ENCODE assay signal across 20 cellular contexts in genomic region chr2:88269832-88270231, GRCh38.
DNase-seq lines count a peak whose midpoint lies in the region; ATAC-seq, FAIRE-seq and TF ChIP-seq lines count a peak whose summit lies in the region.
"Had no signal": no experiment of that assay in that cellular context is flagged by ENCODE, and none has a peak within 500 bp of the region (broad histone marks: within the 10 kb centered on the region; RNA-seq: fewer than 3 reads in every experiment).

No MANE protein-coding gene starts in this region.

- H2AFZ ChIP-seq in HepG2 (ENCODE audit: low read length) (no peak overlapping the region), GM23248 (no peak overlapping the region)
- H2AFZ ChIP-seq: GM23338 had no signal

- no peaks in the 10 kb centered on the region for H3K27me3 Mint-ChIP-seq in effector memory CD8-positive, alpha-beta T cell
- H3K27me3 Mint-ChIP-seq in naive thymus-derived CD4-positive, alpha-beta T cell = peaks cover 0 to 4% (median 0%) of the 10 kb centered on the region in 5 donors

- H3K79me2 ChIP-seq in HepG2 (ENCODE audit: insufficient read depth, low read length) = no peaks in the 10 kb centered on the region
- H3K79me2 ChIP-seq in GM23248 (ENCODE audit: insufficient read depth) = no peaks in the 10 kb centered on the region

- H3K4me2 ChIP-seq in HepG2 (ENCODE audit: low read depth, low read length) = no peak overlapping the region
- no peak overlapping the region for H3K4me2 ChIP-seq in GM23248 (ENCODE audit: unreplicated experiment)
- H3K4me2 ChIP-seq: A549, GM23338 had no signal

- DNase-seq in HepG2 (ENCODE audit: low spot score) = no peak
- DNase-seq in right lobe of liver = no peak
- peak; percentile 15 to 32 (median 15) for DNase-seq in effector memory CD8-positive, alpha-beta T cell
- DNase-seq in naive thymus-derived CD4-positive, alpha-beta T cell = no peak
- DNase-seq in stimulated activated effector memory CD8-positive, alpha-beta T cell treated with anti-CD3 and anti-CD28 coated beads, Interleukin-12 subunit alpha, Interleukin-12 subunit beta, amount 100 ng/mL, for 72 hours (ENCODE audit: low spot score in 2 of 2) = no peak
- no peak for DNase-seq in GM23248
- DNase-seq in glomerular visceral epithelial cell (ENCODE audit: extremely low spot score) = no peak
- DNase-seq: AML-193; Calu3; CD4-positive, alpha-beta T cell; DMS79 treated with DMSO at 0.1 percent for 48 hours; H7 had no signal

- TF ChIP-seq CTCF in HepG2 (CRISPR knock-in tag; IDR thresholded peaks at IDR 0.05) = no peak
- TF ChIP-seq CTCF in right lobe of liver (IDR thresholded peaks at IDR 0.05) = no peak

- no peak overlapping the region for H3K4me3 ChIP-seq in HepG2 (replicated peaks in 1 of 3; ENCODE audit: insufficient read depth in 1 of 3, low read depth in 2 of 3, low read length in 3 of 3)
- H3K4me3 ChIP-seq in right lobe of liver = no peak overlapping the region
- H3K4me3 ChIP-seq in naive thymus-derived CD4-positive, alpha-beta T cell (ENCODE audit: low read length) = no peak overlapping the region
- H3K4me3 ChIP-seq in GM23248 = no peak overlapping the region
- H3K4me3 ChIP-seq: A549, GM23338 had no signal

- H3K4me1 ChIP-seq in HepG2 (ENCODE audit: insufficient read depth, low read length) = peaks cover 13% of the 10 kb centered on the region
- no peaks in the 10 kb centered on the region for H3K4me1 ChIP-seq in right lobe of liver
- H3K4me1 ChIP-seq in naive thymus-derived CD4-positive, alpha-beta T cell (ENCODE audit: control insufficient read depth in 2 of 2, insufficient read depth in 2 of 2, low read length in 2 of 2) = no peaks in the 10 kb centered on the region
- 0 out of 2 replicates have a peak, but pooled peaks cover 5% of the 10 kb centered on the region for H3K4me1 ChIP-seq in GM23248 (ENCODE audit: insufficient read depth)

- no peak for ATAC-seq in HepG2
- no peak for ATAC-seq in right lobe of liver
- peak; percentile 83 for ATAC-seq in effector memory CD8-positive, alpha-beta T cell (replicated peaks)
- ATAC-seq in naive thymus-derived CD4-positive, alpha-beta T cell = peak; percentile 35
- ATAC-seq in stimulated activated effector memory CD8-positive, alpha-beta T cell treated with anti-CD3 and anti-CD28 coated beads, Interleukin-12 subunit alpha, Interleukin-12 subunit beta, amount 100 ng/mL, for 72 hours = peak; percentile 42
- ATAC-seq in GM19463 (IDR thresholded peaks at IDR 0.05; ENCODE audit: unreplicated experiment) = no peak
- ATAC-seq: A549, GM23338 had no signal

- H3F3A ChIP-seq in GM23248 (ENCODE audit: insufficient read depth) = no peaks in the 10 kb centered on the region

- CTCF ChIA-PET in HepG2 (lab: Yijun Ruan, JAX; ENCODE audit: low intra/inter-chr PET ratio, low total read pairs) = no interaction called here
- CTCF ChIA-PET in naive thymus-derived CD4-positive, alpha-beta T cell (lab: Charles Lee) = no interaction called here

- H3K27ac ChIP-seq in HepG2 (ENCODE audit: extremely low read length, insufficient read depth, low read length) = no peak overlapping the region
- no peak overlapping the region for H3K27ac ChIP-seq in right lobe of liver
- H3K27ac ChIP-seq in naive thymus-derived CD4-positive, alpha-beta T cell (ENCODE audit: low read depth, low read length) = no peak overlapping the region
- no peak overlapping the region for H3K27ac ChIP-seq in GM23248
- H3K27ac ChIP-seq: 22Rv1, A549, C4-2B had no signal

- H3K9ac ChIP-seq in HepG2 (ENCODE audit: insufficient read depth, low read depth, low read length) (no peak overlapping the region), GM23248 (no peak overlapping the region)

- H3K9me2 ChIP-seq in GM23248 (ENCODE audit: insufficient read depth) = no peaks in the 10 kb centered on the region

- FAIRE-seq in HepG2 (lab: Jason Lieb, UNC) = no peak
- FAIRE-seq: A549, G401.6, GM12891, GM19239 had no signal

- BruUV-seq in HepG2 (replicated peaks; lab: Mats Ljungman, UMichigan) = no TSS peak

- no peaks in the 10 kb centered on the region for H3K9me3 ChIP-seq in HepG2 (ENCODE audit: low read length)
- no peaks in the 10 kb centered on the region for H3K9me3 ChIP-seq in right lobe of liver
- H3K9me3 ChIP-seq in naive thymus-derived CD4-positive, alpha-beta T cell (ENCODE audit: control insufficient read depth in 2 of 3, low read length in 3 of 3) = no peaks in the 10 kb centered on the region
- no peaks in the 10 kb centered on the region for H3K9me3 ChIP-seq in GM23248 (ENCODE audit: low read depth)

- no peaks in the 10 kb centered on the region for H3K36me3 Mint-ChIP-seq in effector memory CD8-positive, alpha-beta T cell (ENCODE audit: insufficient read depth)
- no peaks in the 10 kb centered on the region for H3K36me3 Mint-ChIP-seq in naive thymus-derived CD4-positive, alpha-beta T cell
- no peaks in the 10 kb centered on the region for H3K36me3 Mint-ChIP-seq in stimulated activated effector memory CD8-positive, alpha-beta T cell treated with anti-CD3 and anti-CD28 coated beads, Interleukin-12 subunit alpha, Interleukin-12 subunit beta, amount 100 ng/mL, for 72 hours

- intact Hi-C loops in HepG2 (cut with micrococcal nuclease; ENCODE audit: unreplicated experiment) = no loop called here
- intact Hi-C loops in right lobe of liver (cut with DNase I) = no loop called here
- intact Hi-C loops in naive thymus-derived CD4-positive, alpha-beta T cell (cut with micrococcal nuclease) = no loop called here

- no peak for TF ChIP-seq RAD21 in HepG2 (CRISPR knock-in tag; IDR thresholded peaks at IDR 0.05)

- in situ Hi-C loops in HepG2 (cut with HindIII; ENCODE audit: extremely low pct_ligation_motif_present, low pct_unique_long_range_greater_than_20kb) (no loop called here), GM23248 (cut with MboI) (no loop called here)

- H3K27me3 ChIP-seq in HepG2 (ENCODE audit: control insufficient read depth in 1 of 2, insufficient read depth in 2 of 2, low read length in 2 of 2) (no peaks in the 10 kb centered on the region; a peak in 1 of 5 replicates), right lobe of liver (no peaks in the 10 kb centered on the region), GM23248 (replicated peaks; ENCODE audit: insufficient read depth) (no peaks in the 10 kb centered on the region)
- H3K27me3 ChIP-seq in naive thymus-derived CD4-positive, alpha-beta T cell (ENCODE audit: control insufficient read depth in 2 of 2, insufficient read depth in 2 of 2, low read length in 2 of 2) = no peaks in the 10 kb centered on the region

- no peaks in the 10 kb centered on the region for H3K36me3 ChIP-seq in HepG2 (replicated peaks in 1 of 2; ENCODE audit: control insufficient read depth in 1 of 2, insufficient read depth in 2 of 2, low read length in 2 of 2)
- H3K36me3 ChIP-seq in right lobe of liver = no peaks in the 10 kb centered on the region
- no peaks in the 10 kb centered on the region for H3K36me3 ChIP-seq in naive thymus-derived CD4-positive, alpha-beta T cell (ENCODE audit: control insufficient read depth in 2 of 3, insufficient read depth in 3 of 3, low read length in 3 of 3)
- no peaks in the 10 kb centered on the region for H3K36me3 ChIP-seq in GM23248 (ENCODE audit: low read depth)

- no peak for TF ChIP-seq POLR2A in HepG2 (IDR thresholded peaks at IDR 0.05; ENCODE audit: insufficient read depth in 1 of 2, low read depth in 2 of 2, low read length in 2 of 2)
- TF ChIP-seq POLR2A in right lobe of liver (IDR thresholded peaks at IDR 0.05) = no peak

- peaks cover 9 to 20% of the 10 kb centered on the region in 2 donors for H3K4me1 Mint-ChIP-seq in effector memory CD8-positive, alpha-beta T cell (ENCODE audit: low read depth in 2 of 2)
- H3K4me1 Mint-ChIP-seq in naive thymus-derived CD4-positive, alpha-beta T cell = peaks cover 0 to 5% (median 0%) of the 10 kb centered on the region in 7 donors
- H3K4me1 Mint-ChIP-seq in stimulated activated effector memory CD8-positive, alpha-beta T cell treated with anti-CD3 and anti-CD28 coated beads, Interleukin-12 subunit alpha, Interleukin-12 subunit beta, amount 100 ng/mL, for 72 hours = peaks cover 16% of the 10 kb centered on the region

- H4K20me1 ChIP-seq in HepG2 (ENCODE audit: insufficient read depth, low read length) = no peaks in the 10 kb centered on the region
- no peaks in the 10 kb centered on the region for H4K20me1 ChIP-seq in GM23248 (ENCODE audit: insufficient read depth)

- H3K9me3 Mint-ChIP-seq in effector memory CD8-positive, alpha-beta T cell = no peaks in the 10 kb centered on the region
- H3K9me3 Mint-ChIP-seq in naive thymus-derived CD4-positive, alpha-beta T cell = peaks cover 0 to 17% (median 2%) of the 10 kb centered on the region in 11 donors
- no peaks in the 10 kb centered on the region for H3K9me3 Mint-ChIP-seq in stimulated activated effector memory CD8-positive, alpha-beta T cell treated with anti-CD3 and anti-CD28 coated beads, Interleukin-12 subunit alpha, Interleukin-12 subunit beta, amount 100 ng/mL, for 72 hours
- H3K9me3 Mint-ChIP-seq: CD4-positive, alpha-beta T cell had no signal

- WGBS in HepG2 (ENCODE audit: low lambda C conversion rate) = 7% methylated on average over 5 of the region's 5 CpGs
- 70% methylated on average over 4 of the region's 5 CpGs for WGBS in right lobe of liver (ENCODE audit: insufficient coverage, low coverage, low lambda C conversion rate, missing lambda C conversion rate)
- 43 to 51% methylated on average over 5 of the region's 5 CpGs for WGBS in GM23248 (ENCODE audit: low coverage in 1 of 2, low lambda C conversion rate in 2 of 2, missing lambda C conversion rate in 2 of 2), 2 experiments

- POLR2A ChIA-PET in HepG2 (lab: Yijun Ruan, JAX) = no interaction called here
- POLR2A ChIA-PET in naive thymus-derived CD4-positive, alpha-beta T cell (lab: Charles Lee) = no interaction called here

- peak overlapping the region; percentile 71 to 75 for H3K27ac Mint-ChIP-seq in effector memory CD8-positive, alpha-beta T cell
- H3K27ac Mint-ChIP-seq in naive thymus-derived CD4-positive, alpha-beta T cell = no peak overlapping the region
- H3K27ac Mint-ChIP-seq in stimulated activated effector memory CD8-positive, alpha-beta T cell treated with anti-CD3 and anti-CD28 coated beads, Interleukin-12 subunit alpha, Interleukin-12 subunit beta, amount 100 ng/mL, for 72 hours = peak overlapping the region; percentile 9
- H3K27ac Mint-ChIP-seq: CD4-positive, alpha-beta T cell; GM23338 had no signal

- TF ChIP-seq EP300 in HepG2 (IDR thresholded peaks at IDR 0.05; ENCODE audit: low read depth in 2 of 2, low read length in 2 of 2) (no peak), HepG2 (CRISPR knock-in tag; IDR thresholded peaks at IDR 0.05; ENCODE audit: borderline replicate concordance) (no peak)

- peak overlapping the region; percentile 7 to 24 for H3K4me3 Mint-ChIP-seq in effector memory CD8-positive, alpha-beta T cell
- H3K4me3 Mint-ChIP-seq in naive thymus-derived CD4-positive, alpha-beta T cell = no peak overlapping the region
- no peak overlapping the region for H3K4me3 Mint-ChIP-seq in stimulated activated effector memory CD8-positive, alpha-beta T cell treated with anti-CD3 and anti-CD28 coated beads, Interleukin-12 subunit alpha, Interleukin-12 subunit beta, amount 100 ng/mL, for 72 hours
- H3K4me3 Mint-ChIP-seq: CD4-positive, alpha-beta T cell; GM23338 had no signal

TF ChIP-seq in HepG2, 621 proteins besides CTCF, POLR2A, EP300 and RAD21 (continues in another document):
- TF ChIP-seq FOXA1 (IDR thresholded peaks at IDR 0.05) = no peak
- peak; percentile 58; the same call in 1 of the 2 replicates for TF ChIP-seq FOXA1 (CRISPR knock-in tag; IDR thresholded peaks at IDR 0.05)
- no peak for TF ChIP-seq RFX1 (IDR thresholded peaks at IDR 0.05)
- peak; percentile 37; the same call in 1 of the 2 replicates for TF ChIP-seq FOXA3 (CRISPR knock-in tag; IDR thresholded peaks at IDR 0.05)

Comparison
In these comparisons a context has a peak if more than half of its experiments do, and no peak if none do; other contexts are left out.
1. ATAC-seq: peak in effector memory CD8-positive, alpha-beta T cell (single experiment), naive thymus-derived CD4-positive, alpha-beta T cell (single experiment) and stimulated activated effector memory CD8-positive, alpha-beta T cell treated with anti-CD3 and anti-CD28 coated beads, Interleukin-12 subunit alpha, Interleukin-12 subunit beta, amount 100 ng/mL, for 72 hours (single experiment); none in HepG2 (single experiment), right lobe of liver (0 of 4) and GM19463 (single experiment).
2. DNase-seq: peak in effector memory CD8-positive, alpha-beta T cell (3 of 3); none in HepG2 (single experiment), right lobe of liver (0 of 3), naive thymus-derived CD4-positive, alpha-beta T cell (0 of 9), stimulated activated effector memory CD8-positive, alpha-beta T cell treated with anti-CD3 and anti-CD28 coated beads, Interleukin-12 subunit alpha, Interleukin-12 subunit beta, amount 100 ng/mL, for 72 hours (0 of 2), GM23248 (single experiment) and glomerular visceral epithelial cell (single experiment).
3. H3K27ac Mint-ChIP-seq: peak in effector memory CD8-positive, alpha-beta T cell (2 of 2) and stimulated activated effector memory CD8-positive, alpha-beta T cell treated with anti-CD3 and anti-CD28 coated beads, Interleukin-12 subunit alpha, Interleukin-12 subunit beta, amount 100 ng/mL, for 72 hours (single experiment); none in naive thymus-derived CD4-positive, alpha-beta T cell (0 of 9).
4. H3K4me3 Mint-ChIP-seq: peak in effector memory CD8-positive, alpha-beta T cell (2 of 2); none in naive thymus-derived CD4-positive, alpha-beta T cell (0 of 10) and stimulated activated effector memory CD8-positive, alpha-beta T cell treated with anti-CD3 and anti-CD28 coated beads, Interleukin-12 subunit alpha, Interleukin-12 subunit beta, amount 100 ng/mL, for 72 hours (single experiment).